In the genomic region with DNA sequence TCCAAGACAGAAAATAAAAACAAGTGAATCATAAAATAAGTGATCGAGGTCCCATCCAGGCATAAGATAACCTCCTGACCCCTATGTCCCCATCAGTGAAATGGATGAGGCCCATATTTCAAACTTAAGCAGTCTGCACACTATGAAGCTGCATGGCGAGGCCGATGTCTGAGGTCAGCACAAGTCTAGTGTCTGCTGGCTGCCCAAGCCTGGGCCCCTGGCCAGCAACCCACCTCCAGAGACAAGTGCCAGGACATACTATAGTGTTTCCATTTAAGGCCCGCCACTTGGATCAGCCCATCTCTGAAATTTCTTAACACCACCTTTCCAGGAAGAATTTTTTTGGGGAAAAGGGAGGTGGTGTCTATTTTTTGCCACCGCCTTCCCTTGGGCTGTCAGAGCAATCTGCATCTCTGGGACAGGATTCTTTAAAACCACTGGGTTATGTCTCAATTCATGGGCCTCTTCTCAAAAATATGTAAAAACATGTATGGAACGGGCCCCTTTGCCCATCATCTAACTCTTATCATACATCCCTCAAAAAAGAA, we compare ENCODE assay signal across 1 cellular context.
TF ChIP-seq lines count a peak whose summit lies in the region.

No MANE protein-coding gene starts in this region.

TF ChIP-seq in K562, 482 proteins besides CTCF, POLR2A, EP300 and RAD21:
- TF ChIP-seq, protein P1, sequence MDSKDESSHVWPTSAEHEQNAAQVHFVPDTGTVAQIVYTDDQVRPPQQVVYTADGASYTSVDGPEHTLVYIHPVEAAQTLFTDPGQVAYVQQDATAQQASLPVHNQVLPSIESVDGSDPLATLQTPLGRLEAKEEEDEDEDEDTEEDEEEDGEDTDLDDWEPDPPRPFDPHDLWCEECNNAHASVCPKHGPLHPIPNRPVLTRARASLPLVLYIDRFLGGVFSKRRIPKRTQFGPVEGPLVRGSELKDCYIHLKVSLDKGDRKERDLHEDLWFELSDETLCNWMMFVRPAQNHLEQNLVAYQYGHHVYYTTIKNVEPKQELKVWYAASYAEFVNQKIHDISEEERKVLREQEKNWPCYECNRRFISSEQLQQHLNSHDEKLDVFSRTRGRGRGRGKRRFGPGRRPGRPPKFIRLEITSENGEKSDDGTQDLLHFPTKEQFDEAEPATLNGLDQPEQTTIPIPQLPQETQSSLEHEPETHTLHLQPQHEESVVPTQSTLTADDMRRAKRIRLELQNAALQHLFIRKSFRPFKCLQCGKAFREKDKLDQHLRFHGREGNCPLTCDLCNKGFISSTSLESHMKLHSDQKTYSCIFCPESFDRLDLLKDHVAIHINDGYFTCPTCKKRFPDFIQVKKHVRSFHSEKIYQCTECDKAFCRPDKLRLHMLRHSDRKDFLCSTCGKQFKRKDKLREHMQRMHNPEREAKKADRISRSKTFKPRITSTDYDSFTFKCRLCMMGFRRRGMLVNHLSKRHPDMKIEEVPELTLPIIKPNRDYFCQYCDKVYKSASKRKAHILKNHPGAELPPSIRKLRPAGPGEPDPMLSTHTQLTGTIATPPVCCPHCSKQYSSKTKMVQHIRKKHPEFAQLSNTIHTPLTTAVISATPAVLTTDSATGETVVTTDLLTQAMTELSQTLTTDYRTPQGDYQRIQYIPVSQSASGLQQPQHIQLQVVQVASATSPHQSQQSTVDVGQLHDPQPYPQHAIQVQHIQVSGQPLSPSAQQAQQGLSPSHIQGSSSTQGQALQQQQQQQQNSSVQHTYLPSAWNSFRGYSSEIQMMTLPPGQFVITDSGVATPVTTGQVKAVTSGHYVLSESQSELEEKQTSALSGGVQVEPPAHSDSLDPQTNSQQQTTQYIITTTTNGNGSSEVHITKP (IDR thresholded peaks at IDR 0.05; ENCODE audit: partially characterized antibody) = peak; percentile 40
- peak; percentile 1; the same call in 1 of the 2 replicates for TF ChIP-seq KAT7 (CRISPR knock-in tag; IDR thresholded peaks at IDR 0.05; ENCODE audit: borderline replicate concordance)
- TF ChIP-seq MXI1 (IDR thresholded peaks at IDR 0.05; ENCODE audit: low read depth, low read length) = no peak
